ENCODE assay signal across 7 cellular contexts in genomic region chr11:36661359-36661758, GRCh38.
DNase-seq lines count a peak whose midpoint lies in the region; ATAC-seq, FAIRE-seq and TF ChIP-seq lines count a peak whose summit lies in the region.
"Not testable (repeated sequence)": the region's sequence is repeated elsewhere in the genome, so short reads cannot be mapped to it uniquely, and the experiment has no call there.

No MANE protein-coding gene starts in this region.

- FAIRE-seq in H54 (lab: Jason Lieb, UNC) = peak; percentile 11
- FAIRE-seq in HepG2 (lab: Jason Lieb, UNC) = not testable (repeated sequence)

- TF ChIP-seq POLR2A in H54 (IDR thresholded peaks at IDR 0.05; ENCODE audit: low read depth, low read length); IMR-90 (IDR thresholded peaks at IDR 0.05; ENCODE audit: low read depth, low read length); HepG2 (IDR thresholded peaks at IDR 0.05; ENCODE audit: insufficient read depth in 1 of 2, low read depth in 2 of 2, low read length in 2 of 2): not testable (repeated sequence)

- H2AFZ ChIP-seq in DND-41 (ENCODE audit: low read depth, low read length) = peak overlapping the region; percentile 53; the same call in 1 of the 2 replicates
- not testable (repeated sequence) for H2AFZ ChIP-seq in IMR-90 (replicated peaks; ENCODE audit: low read length, poor library complexity); HepG2 (ENCODE audit: low read length)

- not testable (repeated sequence) for H3K9me1 ChIP-seq in IMR-90 (ENCODE audit: insufficient read depth, low read length)

- not testable (repeated sequence) for H4K91ac ChIP-seq in IMR-90 (ENCODE audit: insufficient read depth, low read depth, low read length)

- not testable (repeated sequence) for H3K27me3 ChIP-seq in DND-41 (ENCODE audit: insufficient read depth, low read length, poor library complexity); IMR-90 (ENCODE audit: control insufficient read depth, insufficient read depth, low read length); HepG2 (ENCODE audit: control insufficient read depth in 1 of 2, insufficient read depth in 2 of 2, low read length in 2 of 2)

- H4K5ac ChIP-seq in IMR-90 (ENCODE audit: low read depth, low read length) = not testable (repeated sequence)

- DNase-seq in A172 (ENCODE audit: low spot score) (peak; percentile 16), amniotic epithelial cell (ENCODE audit: low read depth) (peak; percentile 2), fibroblast of pulmonary artery (ENCODE audit: low read depth) (peak; percentile 1)
- DNase-seq in DND-41; H54 (ENCODE audit: insufficient read length, low spot score); IMR-90; HepG2 (ENCODE audit: low spot score): not testable (repeated sequence)

- H3K4me2 ChIP-seq in DND-41 (ENCODE audit: insufficient read depth, low read length); IMR-90 (ENCODE audit: low read depth, low read length); HepG2 (ENCODE audit: low read depth, low read length): not testable (repeated sequence)

- CTCF ChIA-PET in IMR-90 (lab: Yijun Ruan, JAX); HepG2 (lab: Yijun Ruan, JAX; ENCODE audit: low intra/inter-chr PET ratio, low total read pairs): not testable (repeated sequence)

- WGBS in IMR-90 (ENCODE audit: extremely low coverage in 2 of 2, insufficient read length in 1 of 2), 2 experiments = 88% methylated on average over 1 of the region's 2 CpGs; no CpG with 5 or more reads in 1 of the 2 experiments
- WGBS in HepG2 (ENCODE audit: low lambda C conversion rate) = 80% methylated on average over 1 of the region's 2 CpGs

- TF ChIP-seq EP300 in HepG2 (IDR thresholded peaks at IDR 0.05; ENCODE audit: low read depth in 2 of 2, low read length in 2 of 2); HepG2 (CRISPR knock-in tag; IDR thresholded peaks at IDR 0.05; ENCODE audit: borderline replicate concordance): not testable (repeated sequence)

- not testable (repeated sequence) for H3K4ac ChIP-seq in IMR-90 (ENCODE audit: low read depth, low read length)

- H2AK5ac ChIP-seq in IMR-90 (ENCODE audit: low read depth, low read length) = not testable (repeated sequence)

- not testable (repeated sequence) for H3K36me3 ChIP-seq in DND-41 (ENCODE audit: insufficient read depth, low read length); IMR-90 (ENCODE audit: control insufficient read depth, insufficient read depth, low read length); HepG2 (replicated peaks in 1 of 2; ENCODE audit: control insufficient read depth in 1 of 2, insufficient read depth in 2 of 2, low read length in 2 of 2)

- H2BK15ac ChIP-seq in IMR-90 (ENCODE audit: low read depth, low read length) = not testable (repeated sequence)

- not testable (repeated sequence) for H2BK5ac ChIP-seq in IMR-90 (ENCODE audit: low read depth, low read length, poor library complexity, severe bottlenecking)

- not testable (repeated sequence) for H3K18ac ChIP-seq in IMR-90 (ENCODE audit: low read depth, low read length)

- in situ Hi-C loops in IMR-90 (cut with MboI; ENCODE audit: low sequenced_read_pairs); HepG2 (cut with HindIII; ENCODE audit: extremely low pct_ligation_motif_present, low pct_unique_long_range_greater_than_20kb): not testable (repeated sequence)

- not testable (repeated sequence) for TF ChIP-seq RAD21 in IMR-90 (IDR thresholded peaks at IDR 0.05; ENCODE audit: low read length); HepG2 (CRISPR knock-in tag; IDR thresholded peaks at IDR 0.05)

- intact Hi-C loops in IMR-90 (cut with micrococcal nuclease); HepG2 (cut with micrococcal nuclease; ENCODE audit: unreplicated experiment): not testable (repeated sequence)

- ATAC-seq in DND-41 (ENCODE audit: insufficient read depth, low read depth) = peak; percentile 15; the same call in 1 of the 3 replicates
- ATAC-seq in IMR-90 (ENCODE audit: low read depth); HepG2: not testable (repeated sequence)

- H3K9me3 ChIP-seq in DND-41 (ENCODE audit: insufficient read depth, low read length, severe bottlenecking) = peaks cover 17% of the 10 kb centered on the region
- H3K9me3 ChIP-seq in IMR-90 (ENCODE audit: control insufficient read depth, insufficient read depth, low read length); HepG2 (ENCODE audit: low read length): not testable (repeated sequence)

- not testable (repeated sequence) for TF ChIP-seq CTCF in DND-41 (IDR thresholded peaks at IDR 0.05; ENCODE audit: borderline replicate concordance, extremely low read depth, low read length, poor library complexity, severe bottlenecking); IMR-90 (conservative IDR thresholded peaks at IDR 0.05; ENCODE audit: low read depth, low read length); fibroblast of pulmonary artery (IDR thresholded peaks at IDR 0.05; ENCODE audit: low read length, missing control alignments); HepG2 (CRISPR knock-in tag; IDR thresholded peaks at IDR 0.05)

- H3K9ac ChIP-seq in DND-41 (ENCODE audit: low read depth, low read length); IMR-90 (ENCODE audit: low read depth, low read length); HepG2 (ENCODE audit: insufficient read depth, low read depth, low read length): not testable (repeated sequence)

- not testable (repeated sequence) for H3K4me3 ChIP-seq in DND-41 (ENCODE audit: low read depth in 1 of 2, low read length in 2 of 2); IMR-90 (ENCODE audit: insufficient read depth, low read depth, low read length); fibroblast of pulmonary artery (replicated peaks; ENCODE audit: low read depth, low read length); HepG2 (replicated peaks in 1 of 3; ENCODE audit: insufficient read depth in 1 of 3, low read depth in 2 of 3, low read length in 3 of 3)

- dilution Hi-C loops in IMR-90 (cut with HindIII; ENCODE audit: low sequenced_read_pairs, unreplicated experiment) = not testable (repeated sequence)

- not testable (repeated sequence) for H2BK120ac ChIP-seq in IMR-90 (ENCODE audit: low read depth, low read length)

- not testable (repeated sequence) for H3K23ac ChIP-seq in IMR-90 (ENCODE audit: low read depth, low read length)

- not testable (repeated sequence) for BruUV-seq in IMR-90 (replicated peaks; lab: Mats Ljungman, UMichigan); HepG2 (replicated peaks; lab: Mats Ljungman, UMichigan)

- H3K27ac ChIP-seq in DND-41 (ENCODE audit: low read length) = peak overlapping the region; percentile 62
- not testable (repeated sequence) for H3K27ac ChIP-seq in IMR-90 (ENCODE audit: insufficient read depth, low read length); HepG2 (ENCODE audit: extremely low read length, insufficient read depth, low read length)

- peaks cover 40% of the 10 kb centered on the region for H3K4me1 ChIP-seq in DND-41 (ENCODE audit: insufficient read depth, low read length)
- not testable (repeated sequence) for H3K4me1 ChIP-seq in IMR-90 (ENCODE audit: control insufficient read depth, insufficient read depth, low read length); HepG2 (ENCODE audit: insufficient read depth, low read length)

- H3K79me1 ChIP-seq in IMR-90 (ENCODE audit: low read depth in 1 of 2, low read length in 2 of 2) = not testable (repeated sequence)

- not testable (repeated sequence) for H3K79me2 ChIP-seq in DND-41 (ENCODE audit: insufficient read depth, low read length); HepG2 (ENCODE audit: insufficient read depth, low read length)

- POLR2A ChIA-PET in IMR-90 (lab: Charles Lee; ENCODE audit: unreplicated experiment); HepG2 (lab: Yijun Ruan, JAX): not testable (repeated sequence)

- H3K56ac ChIP-seq in IMR-90 (ENCODE audit: extremely low read depth, insufficient read depth, low read length) = not testable (repeated sequence)

- H2BK20ac ChIP-seq in IMR-90 (ENCODE audit: low read depth, low read length) = not testable (repeated sequence)

- not testable (repeated sequence) for H2AK9ac ChIP-seq in IMR-90 (replicated peaks; ENCODE audit: low read depth, low read length, poor library complexity)

- H3K14ac ChIP-seq in IMR-90 (replicated peaks; ENCODE audit: low read depth, low read length) = not testable (repeated sequence)

- H4K20me1 ChIP-seq in DND-41 (ENCODE audit: insufficient read depth, low read length); IMR-90 (ENCODE audit: insufficient read depth, low read length); HepG2 (ENCODE audit: insufficient read depth, low read length): not testable (repeated sequence)

- not testable (repeated sequence) for H4K8ac ChIP-seq in IMR-90 (ENCODE audit: low read depth in 2 of 2, low read length in 2 of 2)

TF ChIP-seq in IMR-90, 13 proteins besides CTCF, POLR2A, EP300 and RAD21:
- peak; percentile 45; the same call in 1 of the 2 replicates for TF ChIP-seq NFE2L2 (IDR thresholded peaks at IDR 0.05; ENCODE audit: low read depth, low read length)
TF ChIP-seq in IMR-90: peak in this region for 1; not testable (repeated sequence) for 12.

TF ChIP-seq in HepG2, 621 proteins besides CTCF, POLR2A, EP300 and RAD21:
- TF ChIP-seq FOSL2 (CRISPR knock-in tag; IDR thresholded peaks at IDR 0.05) (peak; percentile 23; the same call in 1 of the 2 replicates), MAFF (IDR thresholded peaks at IDR 0.05; ENCODE audit: low read depth, low read length) (peak; percentile 30; the same call in 1 of the 2 replicates), NFE2 (CRISPR knock-in tag; IDR thresholded peaks at IDR 0.05) (peak; percentile 80; the same call in 1 of the 2 replicates), NFE2L2 (IDR thresholded peaks at IDR 0.05; ENCODE audit: low read length) (peak; percentile 67), HNF4A (CRISPR knock-in tag; IDR thresholded peaks at IDR 0.05) (0 out of 2 replicates have a peak, but pooled peaks have one; percentile 18)
